Comparison of ENCODE assay signal across 22 cellular contexts in the genomic region with DNA sequence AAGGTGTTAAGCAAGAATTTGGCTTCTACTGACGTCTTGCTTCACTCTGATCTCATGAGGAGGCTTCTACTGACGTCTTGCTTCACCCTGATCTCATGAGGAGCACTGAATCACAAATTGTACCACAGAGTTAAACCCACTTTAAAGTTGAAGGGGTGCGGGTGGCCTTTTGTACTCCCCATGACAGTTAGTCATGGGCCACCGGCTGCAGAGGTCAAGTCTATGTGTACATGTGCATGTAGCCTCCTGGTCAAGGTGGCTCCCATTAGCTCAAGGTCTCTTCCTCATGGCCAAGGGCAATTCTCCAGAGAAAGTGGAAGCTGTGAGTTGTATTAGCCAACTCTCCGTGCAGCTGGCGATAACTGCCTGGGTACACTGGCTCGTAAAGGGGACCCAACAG. TPM values are rescaled to one million over a fixed set of nuclear protein-coding genes. Genes with fewer than 3 reads are reported as not detected.
DNase-seq lines count a peak whose midpoint lies in the region; ATAC-seq, FAIRE-seq and TF ChIP-seq lines count a peak whose summit lies in the region.
"Had no signal": no experiment of that assay in that cellular context is flagged by ENCODE, and none has a peak within 500 bp of the region (broad histone marks: within the 10 kb centered on the region; RNA-seq: fewer than 3 reads in every experiment).

No MANE protein-coding gene starts in this region.

- no peaks in the 10 kb centered on the region for H3K27me3 Mint-ChIP-seq in activated CD8-positive, alpha-beta T cell treated with anti-CD3 and anti-CD28 coated beads for 36 hours

- no peak overlapping the region for H3K4me3 Mint-ChIP-seq in activated CD8-positive, alpha-beta T cell treated with anti-CD3 and anti-CD28 coated beads for 36 hours
- H3K4me3 Mint-ChIP-seq: activated CD4-positive, alpha-beta T cell treated with anti-CD3 and anti-CD28 coated beads, Interleukin-2, amount 10 ng/mL, durations not matched to agents 7 days and 5 days; immature natural killer cell had no signal

- TF ChIP-seq POLR2A in HepG2 (IDR thresholded peaks at IDR 0.05; ENCODE audit: insufficient read depth in 1 of 2, low read depth in 2 of 2, low read length in 2 of 2) (no peak), right lobe of liver (IDR thresholded peaks at IDR 0.05) (no peak), esophagus squamous epithelium (IDR thresholded peaks at IDR 0.05) (no peak)

- H3K4me1 ChIP-seq in HepG2 (ENCODE audit: insufficient read depth, low read length) (peaks cover 52% of the 10 kb centered on the region), right lobe of liver (peaks cover 0 to 46% (median 18%) of the 10 kb centered on the region in 4 donors), esophagus squamous epithelium (peaks cover 0 to 25% (median 4%) of the 10 kb centered on the region in 3 donors)
- H3K4me1 ChIP-seq: uterus had no signal

- FAIRE-seq in HepG2 (lab: Jason Lieb, UNC), result no peak

- POLR2A ChIA-PET in HepG2 (lab: Yijun Ruan, JAX), result interaction anchor here (0.6 to 0.7 kb wide), 2 partner anchors 22 to 59 kb away, joined by 3 read pairs; a partner anchor contains a TSS
- POLR2A ChIA-PET in activated CD8-positive, alpha-beta T cell treated with anti-CD3 and anti-CD28 coated beads for 36 hours (lab: Charles Lee), result no interaction called here

- CTCF ChIA-PET in HepG2 (lab: Yijun Ruan, JAX; ENCODE audit: low intra/inter-chr PET ratio, low total read pairs), result interaction anchor here (0.7 to 1.5 kb wide), 3 partner anchors 38 to 312 kb away, joined by 4 to 13 read pairs (median 4); a partner anchor contains a TSS
- CTCF ChIA-PET in activated CD8-positive, alpha-beta T cell treated with anti-CD3 and anti-CD28 coated beads for 36 hours (lab: Charles Lee), result interaction anchor here (0.6 to 0.7 kb wide), 3 partner anchors 39 to 335 kb away, joined by 3 to 4 read pairs (median 3); no protein-coding TSS in a partner anchor

- peaks cover 6% of the 10 kb centered on the region for H3K9me3 Mint-ChIP-seq in activated CD8-positive, alpha-beta T cell treated with anti-CD3 and anti-CD28 coated beads for 36 hours

- BruUV-seq in HepG2 (replicated peaks; lab: Mats Ljungman, UMichigan), result no TSS peak

- no peaks in the 10 kb centered on the region for H3K27me3 ChIP-seq in HepG2 (ENCODE audit: control insufficient read depth in 1 of 2, insufficient read depth in 2 of 2, low read length in 2 of 2)
- H3K27me3 ChIP-seq in right lobe of liver, result no peaks in the 10 kb centered on the region
- H3K27me3 ChIP-seq in esophagus squamous epithelium, result no peaks in the 10 kb centered on the region
- H3K27me3 ChIP-seq: heart left ventricle, MG63, stomach, uterus had no signal

- TF ChIP-seq CTCF in HepG2 (CRISPR knock-in tag; IDR thresholded peaks at IDR 0.05), result no peak
- TF ChIP-seq CTCF in right lobe of liver (IDR thresholded peaks at IDR 0.05), result no peak
- no peak for TF ChIP-seq CTCF in omental fat pad (IDR thresholded peaks at IDR 0.05)
- no peak for TF ChIP-seq CTCF in esophagus squamous epithelium (IDR thresholded peaks at IDR 0.05)
- no peak for TF ChIP-seq CTCF in activated CD8-positive, alpha-beta T cell treated with anti-CD3 and anti-CD28 coated beads for 36 hours (IDR thresholded peaks at IDR 0.05)

- H3K9ac ChIP-seq in HepG2 (ENCODE audit: insufficient read depth, low read depth, low read length), result no peak overlapping the region

- ATAC-seq in HepG2 (no peak; the same call in 2 of the 3 replicates), right lobe of liver (no peak), omental fat pad (ENCODE audit: low FRiP score) (peak; percentile 66), HG02970 (IDR thresholded peaks at IDR 0.05; ENCODE audit: low FRiP score, unreplicated experiment) (no peak)
- no peak for ATAC-seq in activated CD8-positive, alpha-beta T cell treated with anti-CD3 and anti-CD28 coated beads for 36 hours

- TF ChIP-seq RAD21 in HepG2 (CRISPR knock-in tag; IDR thresholded peaks at IDR 0.05), result no peak

- DNase-seq in HepG2 (ENCODE audit: low spot score), result no peak
- no peak for DNase-seq in right lobe of liver
- peak; percentile 27 for DNase-seq in fibroblast of peridontal ligament (ENCODE audit: extremely low read depth)
- DNase-seq in omental fat pad (ENCODE audit: low spot score), result no peak
- no peak for DNase-seq in esophagus squamous epithelium (lab: John Stamatoyannopoulos, UW)
- no peak for DNase-seq in activated CD8-positive, alpha-beta T cell treated with anti-CD3 and anti-CD28 coated beads for 36 hours
- no peak for DNase-seq in dermis blood vessel endothelial cell
- DNase-seq: activated CD8-positive, alpha-beta memory T cell treated with anti-CD3 and anti-CD28 coated beads, Interleukin-2, amount 50 U/mL, for 48 hours; activated effector memory CD4-positive, alpha-beta T cell treated with Interleukin-2 at 50 U/mL for 16 hours; heart left ventricle; lower lobe of right lung; MG63; NCI-H187; NCI-H2227 treated with DMSO at 0.1 percent for 48 hours; occipital lobe; stimulated activated CD4-positive, alpha-beta T cell treated with anti-CD3 and anti-CD28 coated beads, Interleukin-4, amount 100 ng/mL, for 1 hour; stomach; uterus had no signal

- in situ Hi-C loops in HepG2 (cut with HindIII; ENCODE audit: extremely low pct_ligation_motif_present, low pct_unique_long_range_greater_than_20kb), result no loop called here

- H3K9me3 ChIP-seq in HepG2 (ENCODE audit: low read length) (peaks cover 3% of the 10 kb centered on the region; the same call in 1 of the 2 replicates), right lobe of liver (no peaks in the 10 kb centered on the region), esophagus squamous epithelium (peaks cover 0 to 4% (median 0%) of the 10 kb centered on the region in 3 donors)
- H3K9me3 ChIP-seq: MG63, uterus had no signal

- 87% methylated on average over 6 of the region's 7 CpGs for WGBS in HepG2 (ENCODE audit: low lambda C conversion rate)
- 73% methylated on average over 4 of the region's 7 CpGs for WGBS in right lobe of liver (ENCODE audit: insufficient coverage, low coverage, low lambda C conversion rate, missing lambda C conversion rate)
- WGBS in esophagus squamous epithelium, 2 donors, result 67 to 73% methylated on average over 4 to 7 of the region's 7 CpGs

- TF ChIP-seq EP300 in HepG2 (IDR thresholded peaks at IDR 0.05; ENCODE audit: low read depth in 2 of 2, low read length in 2 of 2) (no peak), HepG2 (CRISPR knock-in tag; IDR thresholded peaks at IDR 0.05; ENCODE audit: borderline replicate concordance) (no peak)

- H2AFZ ChIP-seq in HepG2 (ENCODE audit: low read length), result no peak overlapping the region

- H3K27ac ChIP-seq in HepG2 (ENCODE audit: extremely low read length, insufficient read depth, low read length) (no peak overlapping the region), right lobe of liver (no peak overlapping the region), esophagus squamous epithelium (no peak overlapping the region)
- H3K27ac ChIP-seq: lower lobe of right lung had no signal

- intact Hi-C loops in HepG2 (cut with micrococcal nuclease; ENCODE audit: unreplicated experiment), result loop anchor here (2.0 kb wide), 3 partner anchors 21 to 119 kb away; no protein-coding TSS in a partner anchor
- intact Hi-C loops in right lobe of liver (cut with DNase I), result no loop called here
- intact Hi-C loops in esophagus squamous epithelium (cut with DNase I), result no loop called here
- intact Hi-C loops in activated CD8-positive, alpha-beta T cell treated with anti-CD3 and anti-CD28 coated beads for 36 hours (cut with micrococcal nuclease), result loop anchor here (2.0 to 5.0 kb wide), 2 partner anchors 119 to 314 kb away; no protein-coding TSS in a partner anchor

- H4K20me1 ChIP-seq in HepG2 (ENCODE audit: insufficient read depth, low read length), result no peaks in the 10 kb centered on the region

- H3K4me1 Mint-ChIP-seq in activated CD8-positive, alpha-beta T cell treated with anti-CD3 and anti-CD28 coated beads for 36 hours (ENCODE audit: low read depth), result no peaks in the 10 kb centered on the region
- H3K4me1 Mint-ChIP-seq: activated CD4-positive, alpha-beta T cell treated with anti-CD3 and anti-CD28 coated beads, Interleukin-2, amount 10 ng/mL, durations not matched to agents 7 days and 5 days; immature natural killer cell had no signal

- H3K79me2 ChIP-seq in HepG2 (ENCODE audit: insufficient read depth, low read length), result no peaks in the 10 kb centered on the region

- H3K27ac Mint-ChIP-seq in activated CD8-positive, alpha-beta T cell treated with anti-CD3 and anti-CD28 coated beads for 36 hours, result no peak overlapping the region
- H3K27ac Mint-ChIP-seq: activated CD4-positive, alpha-beta T cell treated with anti-CD3 and anti-CD28 coated beads, Interleukin-2, amount 10 ng/mL, durations not matched to agents 7 days and 5 days; CD14-positive monocyte; immature natural killer cell had no signal

- H3K36me3 ChIP-seq in HepG2 (replicated peaks in 1 of 2; ENCODE audit: control insufficient read depth in 1 of 2, insufficient read depth in 2 of 2, low read length in 2 of 2) (no peaks in the 10 kb centered on the region), right lobe of liver (no peaks in the 10 kb centered on the region), esophagus squamous epithelium (no peaks in the 10 kb centered on the region)
- H3K36me3 ChIP-seq: heart left ventricle, lower lobe of right lung, MG63, stomach, uterus had no signal

- H3K36me3 Mint-ChIP-seq in activated CD8-positive, alpha-beta T cell treated with anti-CD3 and anti-CD28 coated beads for 36 hours (ENCODE audit: low read depth), result peaks cover 4% of the 10 kb centered on the region
- H3K36me3 Mint-ChIP-seq: CD14-positive monocyte, immature natural killer cell had no signal

- no peak overlapping the region for H3K4me3 ChIP-seq in HepG2 (replicated peaks in 1 of 3; ENCODE audit: insufficient read depth in 1 of 3, low read depth in 2 of 3, low read length in 3 of 3)
- no peak overlapping the region for H3K4me3 ChIP-seq in right lobe of liver
- no peak overlapping the region for H3K4me3 ChIP-seq in esophagus squamous epithelium
- H3K4me3 ChIP-seq: heart left ventricle, lower lobe of right lung, MG63, stomach, uterus had no signal

- H3K4me2 ChIP-seq in HepG2 (ENCODE audit: low read depth, low read length), result no peak overlapping the region

RNA-seq across cellular contexts. Expression of a gene that starts 23.1 kb away (rescaled TPM):
- total RNA-seq in HepG2 (2016; rRNA removed; fragmentation: Illumina TruSeq; extraction: Trizol) (34.7 and 46.5 TPM in 2 replicates), right lobe of liver (10 to 100 TPM; 12.5 to 26.1 (median 17.1) TPM), omental fat pad (100 to 1,000 TPM; 220 to 537 (median 235) TPM), esophagus squamous epithelium (10 to 100 TPM in 1 of 4 donors, 1 to 10 TPM in 3; 1.1 to 14.3 (median 6.8) TPM), dermis blood vessel endothelial cell (185 and 214 TPM in 2 replicates)
- total RNA-seq in HepG2 (2016; cell fraction: cytosol; rRNA removed; fragmentation: Illumina TruSeq; extraction: Trizol; ENCODE audit: low read depth), result 3.4 and 3.7 TPM in 2 replicates
- 36.7 and 46.5 TPM in 2 replicates for total RNA-seq in HepG2 (2016; cell fraction: insoluble cytoplasmic fraction; rRNA removed; fragmentation: Illumina TruSeq; extraction: Trizol)
- 15.6 and 16.1 TPM in 2 replicates for total RNA-seq in HepG2 (2016; cell fraction: membrane; rRNA removed; fragmentation: Illumina TruSeq; extraction: Trizol)
- 57.2 and 60.7 TPM in 2 replicates for total RNA-seq in HepG2 (2016; cell fraction: nucleus; rRNA removed; fragmentation: Illumina TruSeq; extraction: Trizol)
- 49.1 and 70.4 TPM in 2 replicates for polyA plus RNA-seq in HepG2 (2011; rRNA removed)
- 41.6 and 43.4 TPM in 2 replicates for polyA plus RNA-seq in HepG2 (2011; cell fraction: cytosol; rRNA removed)
- 33.6 and 37.4 TPM in 2 replicates for polyA plus RNA-seq in HepG2 (2011; cell fraction: nucleus; rRNA removed)
- 22.8 and 29.0 TPM in 2 replicates for polyA plus RNA-seq in HepG2 (2012)
- polyA plus RNA-seq in HepG2 (2016; cell fraction: cytosol; fragmentation: Illumina TruSeq; extraction: Trizol; ENCODE audit: low read depth), result 1.4 and 1.5 TPM in 2 replicates
- 19.7 and 21.6 TPM in 2 replicates for polyA plus RNA-seq in HepG2 (2016; cell fraction: insoluble cytoplasmic fraction; fragmentation: Illumina TruSeq; extraction: Trizol; ENCODE audit: low read depth)
- 4.3 and 4.6 TPM in 2 replicates for polyA plus RNA-seq in HepG2 (2016; cell fraction: membrane; fragmentation: Illumina TruSeq; extraction: Trizol; ENCODE audit: low read depth)
- 58.8 and 63.1 TPM in 2 replicates for polyA plus RNA-seq in HepG2 (2016; cell fraction: nucleus; fragmentation: Illumina TruSeq; extraction: Trizol; ENCODE audit: insufficient read depth, low read depth)
- polyA minus RNA-seq in HepG2 (2011; rRNA and poly(A)+ RNA removed; ENCODE audit: low replicate concordance), result 16.6 and 151 TPM in 2 replicates
- polyA minus RNA-seq in HepG2 (2011; cell fraction: cytosol; rRNA and poly(A)+ RNA removed), result 66.3 and 82.1 TPM in 2 replicates
- polyA minus RNA-seq in HepG2 (2011; cell fraction: nucleus; rRNA and poly(A)+ RNA removed), result 43.3 and 46.9 TPM in 2 replicates
- total RNA-seq in activated CD8-positive, alpha-beta T cell treated with anti-CD3 and anti-CD28 coated beads for 36 hours, result under 1 TPM; 0.07 to 0.16 TPM
- polyA plus RNA-seq: CD14-positive monocyte had no signal

RNA-seq across cellular contexts. Expression of a gene that starts 59.5 kb away (rescaled TPM):
- total RNA-seq in HepG2 (2016; rRNA removed; fragmentation: Illumina TruSeq; extraction: Trizol) (88.9 and 137 TPM in 2 replicates), right lobe of liver (10 to 100 TPM; 12.2 to 27.9 (median 18.8) TPM), omental fat pad (10 to 100 TPM; 19.8 to 52.6 (median 38.9) TPM), esophagus squamous epithelium (10 to 100 TPM in 2 of 4 donors, 1 to 10 TPM in 2; 4.5 to 12.0 (median 9.8) TPM), dermis blood vessel endothelial cell (28.1 and 37.6 TPM in 2 replicates)
- 13.8 and 23.1 TPM in 2 replicates for total RNA-seq in HepG2 (2016; cell fraction: cytosol; rRNA removed; fragmentation: Illumina TruSeq; extraction: Trizol; ENCODE audit: low read depth)
- total RNA-seq in HepG2 (2016; cell fraction: insoluble cytoplasmic fraction; rRNA removed; fragmentation: Illumina TruSeq; extraction: Trizol), result 89.3 and 110 TPM in 2 replicates
- 53.8 and 64.4 TPM in 2 replicates for total RNA-seq in HepG2 (2016; cell fraction: membrane; rRNA removed; fragmentation: Illumina TruSeq; extraction: Trizol)
- total RNA-seq in HepG2 (2016; cell fraction: nucleus; rRNA removed; fragmentation: Illumina TruSeq; extraction: Trizol), result 114 and 120 TPM in 2 replicates
- polyA plus RNA-seq in HepG2 (2011; rRNA removed), result 29.8 and 36.6 TPM in 2 replicates
- 22.7 and 40.1 TPM in 2 replicates for polyA plus RNA-seq in HepG2 (2011; cell fraction: cytosol; rRNA removed)
- polyA plus RNA-seq in HepG2 (2011; cell fraction: nucleus; rRNA removed), result 31.7 and 48.3 TPM in 2 replicates
- polyA plus RNA-seq in HepG2 (2012), result 28.2 and 36.9 TPM in 2 replicates
- 4.8 and 5.5 TPM in 2 replicates for polyA plus RNA-seq in HepG2 (2016; cell fraction: cytosol; fragmentation: Illumina TruSeq; extraction: Trizol; ENCODE audit: low read depth)
- polyA plus RNA-seq in HepG2 (2016; cell fraction: insoluble cytoplasmic fraction; fragmentation: Illumina TruSeq; extraction: Trizol; ENCODE audit: low read depth), result 68.6 and 71.6 TPM in 2 replicates
- 17.9 and 19.7 TPM in 2 replicates for polyA plus RNA-seq in HepG2 (2016; cell fraction: membrane; fragmentation: Illumina TruSeq; extraction: Trizol; ENCODE audit: low read depth)
- 49.6 and 80.2 TPM in 2 replicates for polyA plus RNA-seq in HepG2 (2016; cell fraction: nucleus; fragmentation: Illumina TruSeq; extraction: Trizol; ENCODE audit: insufficient read depth, low read depth)
- polyA minus RNA-seq in HepG2 (2011; rRNA and poly(A)+ RNA removed; ENCODE audit: low replicate concordance), result 29.8 and 153 TPM in 2 replicates
- 48.6 and 52.1 TPM in 2 replicates for polyA minus RNA-seq in HepG2 (2011; cell fraction: cytosol; rRNA and poly(A)+ RNA removed)
- 145 and 211 TPM in 2 replicates for polyA minus RNA-seq in HepG2 (2011; cell fraction: nucleus; rRNA and poly(A)+ RNA removed)
- total RNA-seq in activated CD8-positive, alpha-beta T cell treated with anti-CD3 and anti-CD28 coated beads for 36 hours, result 10 to 100 TPM; 24.7 to 30.0 TPM

Comparison
In these comparisons a context has a peak if more than half of its experiments do, and no peak if none do; other contexts are left out.
1. intact Hi-C loops: an anchor here in HepG2 (2.0 kb wide) and activated CD8-positive, alpha-beta T cell treated with anti-CD3 and anti-CD28 coated beads for 36 hours (2.0 to 5.0 kb wide); none called in right lobe of liver and esophagus squamous epithelium.